18 cellular contexts compared by ENCODE assay signal in the genomic region with DNA sequence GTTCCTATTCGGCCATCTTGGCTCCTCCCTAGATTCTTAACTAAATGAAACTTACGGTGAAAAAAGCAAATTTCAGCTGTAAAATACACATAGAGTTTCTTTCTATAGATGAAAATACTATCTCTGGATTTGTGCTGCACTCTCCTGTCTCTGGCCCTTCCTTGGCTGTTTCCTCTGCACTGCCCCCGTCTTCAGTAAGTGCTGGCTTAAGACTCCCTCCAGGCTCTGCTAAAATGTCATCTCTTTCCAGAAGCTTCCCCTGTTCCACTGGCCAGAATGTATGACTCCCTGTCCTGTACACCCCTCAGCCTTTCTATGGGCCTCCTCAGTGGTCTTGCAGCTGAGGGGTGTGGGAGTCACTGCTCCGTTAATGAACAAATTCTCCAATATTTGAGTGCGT.
A peak's percentile ranks its signal among the peaks of the same experiment; 100 is the strongest.
DNase-seq lines count a peak whose midpoint lies in the region; ATAC-seq and TF ChIP-seq lines count a peak whose summit lies in the region.
"Had no signal": no experiment of that assay in that cellular context is flagged by ENCODE, and none has a peak within 500 bp of the region (broad histone marks: within the 10 kb centered on the region; RNA-seq: fewer than 3 reads in every experiment).

No MANE protein-coding gene starts in this region.

- H3K36me3 ChIP-seq in WERI-Rb-1 (no peaks in the 10 kb centered on the region), upper lobe of left lung (no peaks in the 10 kb centered on the region)

- 88 to 89% methylated on average over 4 to 5 of the region's 5 CpGs for WGBS in upper lobe of left lung, 2 donors

- H3K4me3 ChIP-seq in WERI-Rb-1 (ENCODE audit: low read depth, low read length): no peak overlapping the region
- no peak overlapping the region for H3K4me3 ChIP-seq in upper lobe of left lung
- H3K4me3 ChIP-seq: GM23248 had no signal

- DNase-seq in T-helper 2 cell treated with Interferon-gamma antibody and Interleukin-4, amounts not matched to agents 5 μg/mL and 100 μg/mL, for 36 hours (ENCODE audit: low spot score): no peak
- no peak for DNase-seq in T-helper 2 cell
- no peak for DNase-seq in endothelial cell (ENCODE audit: low spot score)
- DNase-seq in left colon: no peak
- DNase-seq in WERI-Rb-1: no peak
- no peak for DNase-seq in upper lobe of left lung
- no peak for DNase-seq in NCI-H2107 treated with DMSO at 0.1 percent for 48 hours (lab: John Stamatoyannopoulos, UW; ENCODE audit: unreplicated experiment)
- DNase-seq: CD4-positive, CD25-positive, alpha-beta regulatory T cell; GM23248; HFFc6; NCI-H1105 treated with DMSO at 0.1 percent for 48 hours; NCI-H187; NCI-H446; NCI-H69 had no signal

- no peaks in the 10 kb centered on the region for H3K4me1 Mint-ChIP-seq in T-helper 2 cell treated with Interferon-gamma antibody and Interleukin-4, amounts not matched to agents 5 μg/mL and 100 μg/mL, for 36 hours (ENCODE audit: low read depth)
- no peaks in the 10 kb centered on the region for H3K4me1 Mint-ChIP-seq in endothelial cell (ENCODE audit: unreplicated experiment)
- H3K4me1 Mint-ChIP-seq: B cell; CD4-positive, CD25-positive, alpha-beta regulatory T cell had no signal

- H3K27ac ChIP-seq in WERI-Rb-1: no peak overlapping the region
- no peak overlapping the region for H3K27ac ChIP-seq in upper lobe of left lung
- H3K27ac ChIP-seq: 22Rv1, GM23248, RWPE1 had no signal

- H3K27me3 ChIP-seq in WERI-Rb-1 (ENCODE audit: insufficient read depth, low read depth, severe bottlenecking) (peaks cover 28% of the 10 kb centered on the region), upper lobe of left lung (no peaks in the 10 kb centered on the region)

- no peaks in the 10 kb centered on the region for H3K4me1 ChIP-seq in upper lobe of left lung

- H3K9me3 Mint-ChIP-seq in T-helper 2 cell treated with Interferon-gamma antibody and Interleukin-4, amounts not matched to agents 5 μg/mL and 100 μg/mL, for 36 hours: no peaks in the 10 kb centered on the region
- H3K9me3 Mint-ChIP-seq in endothelial cell (ENCODE audit: unreplicated experiment): no peaks in the 10 kb centered on the region
- H3K9me3 Mint-ChIP-seq: HFFc6 had no signal

- TF ChIP-seq EP300 in upper lobe of left lung (IDR thresholded peaks at IDR 0.05): no peak

- H3K9me3 ChIP-seq in WERI-Rb-1 (ENCODE audit: severe bottlenecking) (no peaks in the 10 kb centered on the region), upper lobe of left lung (no peaks in the 10 kb centered on the region)

- H3K4me3 Mint-ChIP-seq in T-helper 2 cell treated with Interferon-gamma antibody and Interleukin-4, amounts not matched to agents 5 μg/mL and 100 μg/mL, for 36 hours: peak overlapping the region; percentile 38
- H3K4me3 Mint-ChIP-seq in endothelial cell (ENCODE audit: unreplicated experiment): peak overlapping the region; percentile 13
- H3K4me3 Mint-ChIP-seq: B cell; CD4-positive, CD25-positive, alpha-beta regulatory T cell; HFFc6 had no signal

- peaks cover 2% of the 10 kb centered on the region for H3K27me3 Mint-ChIP-seq in T-helper 2 cell treated with Interferon-gamma antibody and Interleukin-4, amounts not matched to agents 5 μg/mL and 100 μg/mL, for 36 hours (ENCODE audit: low read depth)
- H3K27me3 Mint-ChIP-seq in endothelial cell (ENCODE audit: unreplicated experiment): no peaks in the 10 kb centered on the region
- H3K27me3 Mint-ChIP-seq: CD4-positive, CD25-positive, alpha-beta regulatory T cell had no signal

- H3K27ac Mint-ChIP-seq in T-helper 2 cell treated with Interferon-gamma antibody and Interleukin-4, amounts not matched to agents 5 μg/mL and 100 μg/mL, for 36 hours: no peak overlapping the region
- no peak overlapping the region for H3K27ac Mint-ChIP-seq in endothelial cell (ENCODE audit: unreplicated experiment)
- H3K27ac Mint-ChIP-seq: B cell; CD4-positive, CD25-positive, alpha-beta regulatory T cell; HFFc6 had no signal

- ATAC-seq in left colon (peak; percentile 37), HG02798 (IDR thresholded peaks at IDR 0.05; ENCODE audit: poor library complexity, unreplicated experiment) (no peak), upper lobe of left lung (ENCODE audit: low FRiP score in 2 of 2) (no peak)

- H3K36me3 Mint-ChIP-seq in T-helper 2 cell treated with Interferon-gamma antibody and Interleukin-4, amounts not matched to agents 5 μg/mL and 100 μg/mL, for 36 hours (ENCODE audit: low read depth): no peaks in the 10 kb centered on the region
- no peaks in the 10 kb centered on the region for H3K36me3 Mint-ChIP-seq in endothelial cell (ENCODE audit: low read depth, unreplicated experiment)
- H3K36me3 Mint-ChIP-seq: CD4-positive, CD25-positive, alpha-beta regulatory T cell had no signal

- TF ChIP-seq CTCF in endothelial cell (IDR thresholded peaks at IDR 0.05; ENCODE audit: unreplicated experiment) (no peak), WERI-Rb-1 (IDR thresholded peaks at IDR 0.05; ENCODE audit: low read depth, low read length) (no peak), upper lobe of left lung (IDR thresholded peaks at IDR 0.05) (no peak)

- TF ChIP-seq POLR2A in upper lobe of left lung (IDR thresholded peaks at IDR 0.05): no peak

- intact Hi-C loops in left colon (cut with DNase I, micrococcal nuclease): no loop called here
